20 cellular contexts compared by ENCODE assay signal in the genomic region with DNA sequence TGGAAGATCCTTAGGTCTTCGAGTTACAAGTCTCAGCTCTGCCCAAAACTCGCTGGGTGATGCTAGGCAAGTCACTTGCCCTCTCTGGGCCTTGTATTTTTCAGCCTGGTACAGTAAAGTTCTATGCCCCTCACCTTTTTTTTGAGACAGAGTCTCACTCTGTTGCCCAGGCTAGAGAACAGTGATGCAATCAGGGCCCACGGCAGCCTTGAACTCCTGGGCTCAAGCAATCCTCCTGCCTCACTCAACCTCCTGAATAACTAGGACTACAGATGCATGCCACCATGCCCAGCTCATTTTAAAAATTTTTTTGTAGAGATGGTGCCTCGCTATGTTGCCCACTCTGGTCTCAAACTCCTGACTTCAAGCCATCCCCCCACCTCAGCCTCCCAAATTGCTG. TPM values are rescaled to one million over a fixed set of nuclear protein-coding genes. Genes with fewer than 3 reads are reported as not detected.
"Had no signal": no experiment of that assay in that cellular context is flagged by ENCODE, and none has a peak within 500 bp of the region (broad histone marks: within the 10 kb centered on the region; RNA-seq: fewer than 3 reads in every experiment).

No MANE protein-coding gene starts in this region.

- ATAC-seq: activated CD8-positive, alpha-beta T cell treated with anti-CD3 and anti-CD28 coated beads, Interleukin-2, amount 10 ng/mL, durations not matched to agents 7 days and 5 days; activated naive CD4-positive, alpha-beta T cell treated with anti-CD3 and anti-CD28 coated beads, Interleukin-2, amount 50 U/mL, for 72 hours; body of pancreas; pancreas; T-helper 17 cell had no signal

- H3K4me3 ChIP-seq: body of pancreas, pancreas, skin epidermis had no signal

- H3K27ac ChIP-seq: body of pancreas, pancreas, skin epidermis, suprapubic skin had no signal

- DNase-seq: activated CD4-positive, alpha-beta T cell treated with anti-CD3 and anti-CD28 coated beads, Interleukin-2, amount 10 ng/mL, durations not matched to agents 24 days and 14 days; activated CD4-positive, CD25-positive, alpha-beta regulatory T cell; activated CD8-positive, alpha-beta memory T cell treated with anti-CD3 and anti-CD28 coated beads, Interleukin-2, amount 50 U/mL, for 4 hours; activated CD8-positive, alpha-beta T cell treated with anti-CD3 and anti-CD28 coated beads, Interleukin-2, amount 10 ng/mL, durations not matched to agents 7 days and 5 days; activated gamma-delta T cell; activated T-cell treated with anti-CD3 and anti-CD28 coated beads, Interleukin-2, amount 50 U/mL, for 48 hours; body of pancreas; effector CD8-positive, alpha-beta T cell; foreskin melanocyte; head of caudate nucleus; pancreas; retina; stimulated activated CD4-positive, alpha-beta T cell treated with anti-CD3 and anti-CD28 coated beads, Interleukin-15, amount 100 ng/mL, for 24 hours; stimulated activated CD4-positive, alpha-beta T cell treated with anti-CD3 and anti-CD28 coated beads, Interleukin-4, amount 100 ng/mL, for 24 hours; stimulated activated naive CD4-positive, alpha-beta T cell treated with Interleukin-2 at 50 U/mL for 16 hours; T-helper 17 cell had no signal

- H3K36me3 ChIP-seq: pancreas, suprapubic skin had no signal

- H3K9me3 ChIP-seq: body of pancreas, pancreas, suprapubic skin had no signal

RNA-seq across cellular contexts. Expression of a gene that starts 3.8 kb away (rescaled TPM):
- total RNA-seq: activated CD4-positive, alpha-beta T cell treated with anti-CD3 and anti-CD28 coated beads, Interleukin-2, amount 10 ng/mL, durations not matched to agents 24 days and 14 days; activated CD8-positive, alpha-beta T cell treated with anti-CD3 and anti-CD28 coated beads, Interleukin-2, amount 10 ng/mL, durations not matched to agents 7 days and 5 days; endothelial cell of umbilical vein had no signal
- polyA plus RNA-seq: endothelial cell of umbilical vein had no signal
